22 cellular contexts compared by ENCODE assay signal in the genomic region with DNA sequence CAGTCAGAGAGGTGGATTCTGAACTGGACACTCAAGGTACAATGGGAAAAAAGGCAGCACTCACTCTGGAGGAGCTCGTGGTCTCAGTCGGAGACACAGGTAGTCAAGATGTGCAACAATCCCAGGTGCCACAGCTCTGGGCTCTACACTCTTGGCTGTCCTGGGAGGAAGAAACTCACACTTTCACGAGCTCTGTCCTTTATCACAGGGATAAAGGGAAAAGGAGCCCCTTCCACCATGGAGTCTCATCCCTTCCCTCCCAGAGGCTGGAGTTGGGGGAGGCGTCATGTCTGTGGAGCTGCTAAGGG. TPM values are rescaled to one million over a fixed set of nuclear protein-coding genes. Genes with fewer than 3 reads are reported as not detected.
"Had no signal": no experiment of that assay in that cellular context is flagged by ENCODE, and none has a peak within 500 bp of the region (broad histone marks: within the 10 kb centered on the region; RNA-seq: fewer than 3 reads in every experiment).

No MANE protein-coding gene starts in this region.

- H3K27me3 ChIP-seq: ovary, right lobe of liver, sigmoid colon, testis, tibial artery, transverse colon, upper lobe of right lung, uterus had no signal

- H3K27ac ChIP-seq: neutrophil, ovary, parathyroid adenoma, psoas muscle, right lobe of liver, sigmoid colon, stomach, suprapubic skin, testis, tibial artery, transverse colon, upper lobe of right lung, uterus had no signal

- H3K27me3 Mint-ChIP-seq: stimulated activated naive CD8-positive, alpha-beta T cell treated with anti-CD3 and anti-CD28 coated beads, Interleukin-15, Interleukin-2, amounts not matched to agents 100 ng/mL and 50 ng/mL, for 24 hours had no signal

- H3K4me3 Mint-ChIP-seq: naive thymus-derived CD4-positive, alpha-beta T cell; natural killer cell; nephron; stimulated activated effector memory CD8-positive, alpha-beta T cell treated with anti-CD3 and anti-CD28 coated beads, Interleukin-12 subunit alpha, Interleukin-12 subunit beta, amount 100 ng/mL, for 72 hours; stimulated activated naive B cell treated with anti-CD40 and anti-IgM and Interleukin-4, amounts not matched to agents 10 μg/mL and 1 μg/mL and 100 μg/mL, for 72 hours; stimulated activated naive CD8-positive, alpha-beta T cell treated with anti-CD3 and anti-CD28 coated beads, Interleukin-15, Interleukin-2, amounts not matched to agents 100 ng/mL and 50 ng/mL, for 24 hours; type B pancreatic cell had no signal

- H3K9me3 ChIP-seq: neutrophil, ovary, psoas muscle, right lobe of liver, sigmoid colon, stomach, suprapubic skin, testis, tibial artery, transverse colon, upper lobe of right lung, uterus had no signal

- H3K27ac Mint-ChIP-seq: natural killer cell; nephron; progenitor cell of endocrine pancreas; stimulated activated effector memory CD8-positive, alpha-beta T cell treated with anti-CD3 and anti-CD28 coated beads, Interleukin-12 subunit alpha, Interleukin-12 subunit beta, amount 100 ng/mL, for 72 hours; stimulated activated naive B cell treated with anti-CD40 and anti-IgM and Interleukin-4, amounts not matched to agents 10 μg/mL and 1 μg/mL and 100 μg/mL, for 72 hours; stimulated activated naive CD8-positive, alpha-beta T cell treated with anti-CD3 and anti-CD28 coated beads, Interleukin-15, Interleukin-2, amounts not matched to agents 100 ng/mL and 50 ng/mL, for 24 hours; type B pancreatic cell had no signal

- H3K9me3 Mint-ChIP-seq: naive thymus-derived CD4-positive, alpha-beta T cell; natural killer cell; nephron; stimulated activated effector memory CD8-positive, alpha-beta T cell treated with anti-CD3 and anti-CD28 coated beads, Interleukin-12 subunit alpha, Interleukin-12 subunit beta, amount 100 ng/mL, for 72 hours; stimulated activated naive B cell treated with anti-CD40 and anti-IgM and Interleukin-4, amounts not matched to agents 10 μg/mL and 1 μg/mL and 100 μg/mL, for 72 hours; stimulated activated naive CD8-positive, alpha-beta T cell treated with anti-CD3 and anti-CD28 coated beads, Interleukin-15, Interleukin-2, amounts not matched to agents 100 ng/mL and 50 ng/mL, for 24 hours; type B pancreatic cell had no signal

- H2AFZ ChIP-seq: parathyroid adenoma had no signal

- H3K4me3 ChIP-seq: ovary, psoas muscle, right lobe of liver, sigmoid colon, stomach, suprapubic skin, testis, tibial artery, transverse colon, upper lobe of right lung, uterus had no signal

- H3K79me2 ChIP-seq: parathyroid adenoma had no signal

- H3K36me3 Mint-ChIP-seq: naive thymus-derived CD4-positive, alpha-beta T cell; natural killer cell; stimulated activated effector memory CD8-positive, alpha-beta T cell treated with anti-CD3 and anti-CD28 coated beads, Interleukin-12 subunit alpha, Interleukin-12 subunit beta, amount 100 ng/mL, for 72 hours; stimulated activated naive B cell treated with anti-CD40 and anti-IgM and Interleukin-4, amounts not matched to agents 10 μg/mL and 1 μg/mL and 100 μg/mL, for 72 hours; type B pancreatic cell had no signal

- H3K4me1 ChIP-seq: parathyroid adenoma, psoas muscle, right lobe of liver, testis, upper lobe of right lung had no signal

- H3K36me3 ChIP-seq: neutrophil, ovary, right lobe of liver, suprapubic skin, transverse colon, uterus had no signal

RNA-seq across cellular contexts. Expression of gene CDK18, which starts 20.3 kb away (rescaled TPM):
- polyA plus RNA-seq: neural cell had no signal
